ENCODE assay signal across 15 cellular contexts in the genomic region with DNA sequence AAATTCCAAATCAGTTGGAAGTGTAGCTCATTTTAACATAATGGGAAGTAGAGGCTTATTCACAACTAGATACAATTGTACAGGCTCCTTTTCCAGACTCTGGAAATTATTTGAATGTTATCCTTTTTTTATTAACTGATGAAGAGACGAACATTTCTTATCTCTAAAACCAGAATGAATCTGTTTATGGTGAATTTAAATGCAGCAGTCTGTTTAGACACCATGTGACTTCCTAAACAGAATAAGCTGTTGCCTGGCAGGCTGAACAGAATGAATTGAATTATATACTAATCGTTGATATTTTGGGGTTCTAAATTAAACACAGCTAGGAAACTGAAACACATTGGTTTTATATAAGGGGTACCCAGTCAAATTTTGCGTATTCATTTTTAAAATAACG. TPM values are rescaled to one million over a fixed set of nuclear protein-coding genes. Genes with fewer than 3 reads are reported as not detected.
DNase-seq lines count a peak whose midpoint lies in the region; ATAC-seq and TF ChIP-seq lines count a peak whose summit lies in the region.
"Had no signal": no experiment of that assay in that cellular context is flagged by ENCODE, and none has a peak within 500 bp of the region (broad histone marks: within the 10 kb centered on the region; RNA-seq: fewer than 3 reads in every experiment).

No MANE protein-coding gene starts in this region.

- H2AK5ac ChIP-seq in mesenchymal stem cell (ENCODE audit: low read length, severe bottlenecking), result no peak overlapping the region

- WGBS in GM23248 (ENCODE audit: low coverage in 1 of 2, low lambda C conversion rate in 2 of 2, missing lambda C conversion rate in 2 of 2), 2 experiments, result 71 to 73% methylated on average over 4 of the region's 4 CpGs
- WGBS in mesenchymal stem cell, result 84% methylated on average over 3 of the region's 4 CpGs

- no peak overlapping the region for H4K91ac ChIP-seq in mesenchymal stem cell (ENCODE audit: low read length)

- H2BK120ac ChIP-seq in mesenchymal stem cell (ENCODE audit: low read depth, low read length), result no peak overlapping the region

- peaks cover 18% of the 10 kb centered on the region for H4K20me1 ChIP-seq in GM23248 (ENCODE audit: insufficient read depth)
- H4K20me1 ChIP-seq in Loucy (ENCODE audit: insufficient read depth, low read length, poor library complexity, severe bottlenecking), result peaks cover 47% of the 10 kb centered on the region

- no peak overlapping the region for H3K23ac ChIP-seq in mesenchymal stem cell (ENCODE audit: low read length in 2 of 2)

- H2BK15ac ChIP-seq in mesenchymal stem cell (ENCODE audit: low read depth, poor library complexity, severe bottlenecking), result no peak overlapping the region

- H3K4me2 ChIP-seq in GM23248 (ENCODE audit: unreplicated experiment), result peak overlapping the region; percentile 93
- peak overlapping the region; percentile 100 for H3K4me2 ChIP-seq in Loucy (ENCODE audit: low read depth, low read length, poor library complexity, severe bottlenecking)
- H3K4me2 ChIP-seq in mesenchymal stem cell (ENCODE audit: low read length, poor library complexity, severe bottlenecking), result no peak overlapping the region

- no peak overlapping the region for H4K8ac ChIP-seq in mesenchymal stem cell (ENCODE audit: low read length)

- H3K9ac ChIP-seq in GM23248, result peak overlapping the region; percentile 100; the same call in 1 of the 2 replicates
- H3K9ac ChIP-seq in Loucy (ENCODE audit: low read depth, low read length, poor library complexity, severe bottlenecking), result peak overlapping the region; percentile 100
- H3K9ac ChIP-seq in mesenchymal stem cell (ENCODE audit: low read length), result peak overlapping the region; percentile 97

- peaks cover 80% of the 10 kb centered on the region for H3K79me2 ChIP-seq in GM23248 (ENCODE audit: insufficient read depth)
- peaks cover 68% of the 10 kb centered on the region for H3K79me2 ChIP-seq in Loucy (ENCODE audit: insufficient read depth, low read length)

- no peak overlapping the region for H3K18ac ChIP-seq in mesenchymal stem cell (ENCODE audit: low read depth in 1 of 2, low read length in 2 of 2)

- H3K27me3 ChIP-seq in GM23248 (replicated peaks; ENCODE audit: insufficient read depth) (no peaks in the 10 kb centered on the region), Loucy (ENCODE audit: insufficient read depth, low read length, poor library complexity, severe bottlenecking) (peaks cover 5% of the 10 kb centered on the region), mesenchymal stem cell (ENCODE audit: control insufficient read depth in 1 of 2, insufficient read depth in 1 of 2, low read length in 2 of 2) (no peaks in the 10 kb centered on the region)

- peaks cover 56% of the 10 kb centered on the region for H3K4me1 ChIP-seq in GM23248 (ENCODE audit: insufficient read depth)
- H3K4me1 ChIP-seq in Loucy (ENCODE audit: insufficient read depth, low read length, poor library complexity, severe bottlenecking), result peaks cover 43% of the 10 kb centered on the region
- peaks cover 10% of the 10 kb centered on the region for H3K4me1 ChIP-seq in mesenchymal stem cell (ENCODE audit: control insufficient read depth, insufficient read depth, low read depth, low read length)

- 0 out of 2 replicates have a peak overlapping the region, but pooled peaks have one; percentile 95 for H3K27ac ChIP-seq in GM23248
- H3K27ac ChIP-seq in mesenchymal stem cell (ENCODE audit: low read length, poor library complexity, severe bottlenecking), result no peak overlapping the region

- ATAC-seq in SK-N-SH treated with all-trans-retinoic acid at 6 μM for 48 hours (no peak), HG03457 (IDR thresholded peaks at IDR 0.05; ENCODE audit: unreplicated experiment) (no peak), GM21786 (IDR thresholded peaks at IDR 0.05; ENCODE audit: unreplicated experiment) (no peak)
- ATAC-seq: HCT116, HepG2 had no signal

- in situ Hi-C loops in GM23248 (cut with MboI), result no loop called here

- no peak overlapping the region for H2BK12ac ChIP-seq in mesenchymal stem cell (ENCODE audit: low read length in 2 of 2)

- H3K4ac ChIP-seq in mesenchymal stem cell (ENCODE audit: low read depth in 1 of 2, low read length in 2 of 2), result no peak overlapping the region

- TF ChIP-seq CTCF in Loucy (conservative IDR thresholded peaks at IDR 0.05; ENCODE audit: low read length), result no peak

- H3K14ac ChIP-seq in mesenchymal stem cell (ENCODE audit: low read length in 2 of 2), result no peak overlapping the region

- no peak overlapping the region for H2BK5ac ChIP-seq in mesenchymal stem cell (ENCODE audit: low read depth, low read length, poor library complexity, severe bottlenecking)

- H3K4me3 ChIP-seq in GM23248 (peak overlapping the region; percentile 96), Loucy (ENCODE audit: low read length, poor library complexity, severe bottlenecking) (peak overlapping the region; percentile 97), mesenchymal stem cell (ENCODE audit: insufficient read depth in 1 of 2, low read depth in 1 of 2, low read length in 2 of 2) (peak overlapping the region in 1 of 2 experiments; percentile 98)

- H2AFZ ChIP-seq in GM23248 (no peak overlapping the region), Loucy (ENCODE audit: low read length) (no peak overlapping the region), mesenchymal stem cell (ENCODE audit: low read depth, low read length) (no peak overlapping the region)

- peaks cover 15% of the 10 kb centered on the region for H3K79me1 ChIP-seq in mesenchymal stem cell (replicated peaks; ENCODE audit: low read length, poor library complexity, severe bottlenecking)

- H3K36me3 ChIP-seq in GM23248 (ENCODE audit: low read depth) (peaks cover 46% of the 10 kb centered on the region), Loucy (ENCODE audit: insufficient read depth, low read length) (peaks cover 51% of the 10 kb centered on the region), mesenchymal stem cell (ENCODE audit: control insufficient read depth in 1 of 2, insufficient read depth in 2 of 2, low read depth in 1 of 2, low read length in 2 of 2) (peaks cover 26 to 76% of the 10 kb centered on the region in 2 experiments)

- DNase-seq in GM23248 (no peak), mesenchymal stem cell (no peak), NOMO-1 (lab: John Stamatoyannopoulos, UW; ENCODE audit: unreplicated experiment in 2 of 2) (no peak), NCI-H526 (lab: John Stamatoyannopoulos, UW) (no peak)
- DNase-seq: C1 segment of cervical spinal cord; CD4-positive, alpha-beta T cell; DMS79; EL; GDM1 had no signal

- H3K9me2 ChIP-seq in GM23248 (ENCODE audit: insufficient read depth) (no peaks in the 10 kb centered on the region), Loucy (replicated peaks; ENCODE audit: low read depth, low read length) (no peaks in the 10 kb centered on the region)

- H3F3A ChIP-seq in GM23248 (ENCODE audit: insufficient read depth), result peaks cover 81% of the 10 kb centered on the region
- no peaks in the 10 kb centered on the region for H3F3A ChIP-seq in Loucy (ENCODE audit: low read depth)

- H3K9me3 ChIP-seq in GM23248 (ENCODE audit: low read depth) (no peaks in the 10 kb centered on the region), Loucy (ENCODE audit: insufficient read depth, low read depth, low read length) (no peaks in the 10 kb centered on the region), mesenchymal stem cell (ENCODE audit: control insufficient read depth, low read length) (no peaks in the 10 kb centered on the region)

TF ChIP-seq in SK-N-SH treated with all-trans-retinoic acid at 6 μM for 48 hours, 23 proteins besides CTCF, POLR2A, EP300 and RAD21:
- TF ChIP-seq TCF4 (CRISPR knock-in tag; IDR thresholded peaks at IDR 0.05; ENCODE audit: borderline replicate concordance), result peak; percentile 55; the same call in 1 of the 2 replicates
- TF ChIP-seq ISL1 (CRISPR knock-in tag; IDR thresholded peaks at IDR 0.05), result no peak
- no peak for TF ChIP-seq ZNF70 (CRISPR knock-in tag; IDR thresholded peaks at IDR 0.05)
- TF ChIP-seq, protein P1, sequence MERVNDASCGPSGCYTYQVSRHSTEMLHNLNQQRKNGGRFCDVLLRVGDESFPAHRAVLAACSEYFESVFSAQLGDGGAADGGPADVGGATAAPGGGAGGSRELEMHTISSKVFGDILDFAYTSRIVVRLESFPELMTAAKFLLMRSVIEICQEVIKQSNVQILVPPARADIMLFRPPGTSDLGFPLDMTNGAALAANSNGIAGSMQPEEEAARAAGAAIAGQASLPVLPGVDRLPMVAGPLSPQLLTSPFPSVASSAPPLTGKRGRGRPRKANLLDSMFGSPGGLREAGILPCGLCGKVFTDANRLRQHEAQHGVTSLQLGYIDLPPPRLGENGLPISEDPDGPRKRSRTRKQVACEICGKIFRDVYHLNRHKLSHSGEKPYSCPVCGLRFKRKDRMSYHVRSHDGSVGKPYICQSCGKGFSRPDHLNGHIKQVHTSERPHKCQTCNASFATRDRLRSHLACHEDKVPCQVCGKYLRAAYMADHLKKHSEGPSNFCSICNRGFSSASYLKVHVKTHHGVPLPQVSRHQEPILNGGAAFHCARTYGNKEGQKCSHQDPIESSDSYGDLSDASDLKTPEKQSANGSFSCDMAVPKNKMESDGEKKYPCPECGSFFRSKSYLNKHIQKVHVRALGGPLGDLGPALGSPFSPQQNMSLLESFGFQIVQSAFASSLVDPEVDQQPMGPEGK (CRISPR knock-in tag; IDR thresholded peaks at IDR 0.05; ENCODE audit: borderline replicate concordance), result no peak
- no peak for TF ChIP-seq ZC3H10 (CRISPR knock-in tag; IDR thresholded peaks at IDR 0.05)
- no peak for TF ChIP-seq OSR1 (CRISPR knock-in tag; IDR thresholded peaks at IDR 0.05)

RNA-seq across cellular contexts. Expression of gene SEC61A1, which starts 4.0 kb away (rescaled TPM):
- total RNA-seq in GM23248 (2014; rRNA removed; shearing (Covaris generic)), result 477 and 510 TPM in 2 replicates
- polyA plus RNA-seq in GM23248 (2016; fragmentation: Nextera tagmentation; extraction: Ambion mirVana), result 362 and 387 TPM in 2 replicates
- polyA plus RNA-seq in mesenchymal stem cell (2013, experiment 1 of 2), result 327 TPM
- 323 TPM for polyA plus RNA-seq in mesenchymal stem cell (2013, experiment 2 of 2)
